In the genomic region with DNA sequence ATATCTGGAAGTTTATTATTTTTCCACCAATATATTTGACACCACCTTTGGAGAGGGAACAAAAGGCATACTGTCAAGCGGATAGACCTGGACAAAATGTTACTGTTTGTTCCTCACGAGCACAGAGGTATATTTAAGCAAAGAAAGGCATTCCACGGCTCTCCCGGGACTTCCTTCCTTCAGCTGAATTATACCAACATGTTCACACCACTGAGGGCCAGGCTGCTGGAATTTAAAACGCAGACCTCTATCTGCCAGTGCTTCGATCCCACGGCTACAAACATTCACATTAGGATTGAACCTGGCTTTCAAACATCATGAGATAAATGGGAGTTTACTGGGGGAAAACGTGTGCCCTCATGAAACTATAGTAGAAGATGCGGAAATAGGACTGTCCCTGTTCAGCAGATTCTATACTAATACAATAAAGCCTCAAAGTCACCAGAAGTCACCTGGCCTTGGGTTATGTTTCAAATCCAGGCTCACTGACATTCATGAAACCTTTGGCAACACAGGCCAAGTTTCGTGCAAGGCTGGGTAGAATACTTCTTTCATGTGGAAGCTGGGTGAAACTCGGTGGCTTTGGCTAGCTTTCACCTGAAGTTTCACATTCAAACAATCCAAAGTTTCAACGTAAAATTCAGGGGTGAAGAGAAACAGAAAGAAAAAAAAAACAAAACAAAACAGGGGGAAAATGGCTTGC, we compare ENCODE assay signal across 18 cellular contexts. TPM values are rescaled to one million over a fixed set of nuclear protein-coding genes. Genes with fewer than 3 reads are reported as not detected.
DNase-seq lines count a peak whose midpoint lies in the region; ATAC-seq, FAIRE-seq and TF ChIP-seq lines count a peak whose summit lies in the region.
"Had no signal": no experiment of that assay in that cellular context is flagged by ENCODE, and none has a peak within 500 bp of the region (broad histone marks: within the 10 kb centered on the region; RNA-seq: fewer than 3 reads in every experiment).

No MANE protein-coding gene starts in this region.

- H3K9me3 Mint-ChIP-seq in GM23338 (peaks cover 12% of the 10 kb centered on the region; the same call in 2 of the 3 replicates), astrocyte (ENCODE audit: unreplicated experiment) (no peaks in the 10 kb centered on the region)

- TF ChIP-seq POLR2A in HepG2 (IDR thresholded peaks at IDR 0.05; ENCODE audit: insufficient read depth in 1 of 2, low read depth in 2 of 2, low read length in 2 of 2) (no peak), gastrocnemius medialis (IDR thresholded peaks at IDR 0.05) (no peak)

- H4K20me1 ChIP-seq in GM23338 (replicated peaks; ENCODE audit: insufficient read depth) (no peaks in the 10 kb centered on the region), astrocyte (ENCODE audit: insufficient read depth, low read length) (no peaks in the 10 kb centered on the region), HepG2 (ENCODE audit: insufficient read depth, low read length) (no peaks in the 10 kb centered on the region)

- ATAC-seq in GM23338 (no peak), HepG2 (no peak), gastrocnemius medialis (no peak), left colon (no peak)
- ATAC-seq: natural killer cell; SK-N-SH treated with all-trans-retinoic acid at 6 μM for 48 hours; stimulated activated naive CD8-positive, alpha-beta T cell treated with anti-CD3 and anti-CD28 coated beads, Interleukin-15, Interleukin-2, amounts not matched to agents 100 U/mL and 50 U/mL, for 24 hours had no signal

- H2AFZ ChIP-seq in GM23338, result 0 out of 2 replicates have a peak overlapping the region, but pooled peaks have one; percentile 12
- no peak overlapping the region for H2AFZ ChIP-seq in astrocyte (ENCODE audit: low read depth, low read length)
- no peak overlapping the region for H2AFZ ChIP-seq in HepG2 (ENCODE audit: low read length)

- H3K4me1 ChIP-seq in GM23338 (ENCODE audit: insufficient read depth) (peaks cover 45% of the 10 kb centered on the region), astrocyte (ENCODE audit: insufficient read depth, low read length) (peaks cover 26% of the 10 kb centered on the region), HepG2 (ENCODE audit: insufficient read depth, low read length) (peaks cover 58% of the 10 kb centered on the region), gastrocnemius medialis (no peaks in the 10 kb centered on the region)

- 86% methylated on average over 12 of the region's 12 CpGs for WGBS in HepG2 (ENCODE audit: low lambda C conversion rate)

- no TSS peak for BruUV-seq in HepG2 (replicated peaks; lab: Mats Ljungman, UMichigan)

- H3K4me3 ChIP-seq in GM23338, result no peak overlapping the region
- no peak overlapping the region for H3K4me3 ChIP-seq in astrocyte (ENCODE audit: insufficient read depth, low read depth, low read length)
- H3K4me3 ChIP-seq in HepG2 (replicated peaks in 1 of 3; ENCODE audit: insufficient read depth in 1 of 3, low read depth in 2 of 3, low read length in 3 of 3), result no peak overlapping the region
- H3K4me3 ChIP-seq in gastrocnemius medialis, result peak overlapping the region in 1 of 4 donors; percentile 37

- TF ChIP-seq EP300 in HepG2 (IDR thresholded peaks at IDR 0.05; ENCODE audit: low read depth in 2 of 2, low read length in 2 of 2), result no peak
- no peak for TF ChIP-seq EP300 in HepG2 (CRISPR knock-in tag; IDR thresholded peaks at IDR 0.05; ENCODE audit: borderline replicate concordance)

- H3K27ac Mint-ChIP-seq in GM23338 (no peak overlapping the region), astrocyte (ENCODE audit: unreplicated experiment) (no peak overlapping the region)
- H3K27ac Mint-ChIP-seq: natural killer cell had no signal

- TF ChIP-seq CTCF in GM23338 (conservative IDR thresholded peaks at IDR 0.05; ENCODE audit: low read depth in 2 of 2), result no peak
- no peak for TF ChIP-seq CTCF in astrocyte (IDR thresholded peaks at IDR 0.05; ENCODE audit: insufficient read depth, low read depth, low read length)
- TF ChIP-seq CTCF in HepG2 (CRISPR knock-in tag; IDR thresholded peaks at IDR 0.05), result no peak
- TF ChIP-seq CTCF in gastrocnemius medialis (IDR thresholded peaks at IDR 0.05 in 4 of 5, conservative IDR thresholded peaks at IDR 0.05 in 1 of 5), result no peak

- POLR2A ChIA-PET in HepG2 (lab: Yijun Ruan, JAX), result interaction anchor here (1.3 to 5.0 kb wide), 3 partner anchors 38 to 60 kb away, joined by 3 to 57 read pairs (median 43); partner anchors contain the start of gene SORBS2

- 0 out of 2 replicates have a peak, but pooled peaks cover 7% of the 10 kb centered on the region for H3K79me2 ChIP-seq in GM23338 (replicated peaks; ENCODE audit: insufficient read depth)
- peaks cover 51% of the 10 kb centered on the region for H3K79me2 ChIP-seq in astrocyte (ENCODE audit: insufficient read depth, low read length)
- peaks cover 30% of the 10 kb centered on the region for H3K79me2 ChIP-seq in HepG2 (ENCODE audit: insufficient read depth, low read length)

- no peaks in the 10 kb centered on the region for H3K36me3 ChIP-seq in GM23338 (ENCODE audit: insufficient read depth)
- no peaks in the 10 kb centered on the region for H3K36me3 ChIP-seq in astrocyte (ENCODE audit: insufficient read depth, low read length)
- H3K36me3 ChIP-seq in HepG2 (replicated peaks in 1 of 2; ENCODE audit: control insufficient read depth in 1 of 2, insufficient read depth in 2 of 2, low read length in 2 of 2), result peaks cover 0 to 2% of the 10 kb centered on the region in 2 experiments; a peak in 1 of 5 replicates
- no peaks in the 10 kb centered on the region for H3K36me3 ChIP-seq in gastrocnemius medialis

- no peaks in the 10 kb centered on the region for H3K9me2 ChIP-seq in GM23338 (ENCODE audit: insufficient read depth)

- H3K4me1 Mint-ChIP-seq in GM23338 (peaks cover 45% of the 10 kb centered on the region), astrocyte (ENCODE audit: low read depth, unreplicated experiment) (peaks cover 26% of the 10 kb centered on the region)
- H3K4me1 Mint-ChIP-seq: natural killer cell had no signal

- no peak for TF ChIP-seq RAD21 in HepG2 (CRISPR knock-in tag; IDR thresholded peaks at IDR 0.05)

- no peaks in the 10 kb centered on the region; the same call in 1 of the 2 replicates for H3F3A ChIP-seq in GM23338 (replicated peaks; ENCODE audit: low read depth)

- no peaks in the 10 kb centered on the region for H3K9me3 ChIP-seq in astrocyte (ENCODE audit: insufficient read depth, low read depth, low read length)
- no peaks in the 10 kb centered on the region for H3K9me3 ChIP-seq in HepG2 (ENCODE audit: low read length)
- no peaks in the 10 kb centered on the region for H3K9me3 ChIP-seq in gastrocnemius medialis

- H3K4me2 ChIP-seq in GM23338 (peak overlapping the region; percentile 63), astrocyte (ENCODE audit: low read length) (peak overlapping the region; percentile 84), HepG2 (ENCODE audit: low read depth, low read length) (peak overlapping the region; percentile 25; the same call in 1 of the 2 replicates)

- no peak for DNase-seq in GM23338 (ENCODE audit: low spot score)
- DNase-seq in astrocyte (ENCODE audit: low read depth), result no peak
- no peak for DNase-seq in HepG2 (ENCODE audit: low spot score)
- DNase-seq in gastrocnemius medialis, result no peak
- DNase-seq in NCI-H1417 (lab: John Stamatoyannopoulos, UW), result no peak
- no peak for DNase-seq in left colon
- no peak for DNase-seq in A172 (ENCODE audit: low spot score)
- no peak for DNase-seq in HuH-7 (ENCODE audit: low spot score)
- DNase-seq: activated CD8-positive, alpha-beta memory T cell treated with anti-CD3 and anti-CD28 coated beads for 24 hours; activated effector memory CD4-positive, alpha-beta T cell treated with Interleukin-2 at 50 U/mL for 16 hours; IMR-90; natural killer cell; NCI-H1092 treated with DMSO at 0.1 percent for 48 hours; NCI-H345; stimulated activated naive CD8-positive, alpha-beta T cell treated with anti-CD3 and anti-CD28 coated beads, Interleukin-15, Interleukin-2, amounts not matched to agents 100 U/mL and 50 U/mL, for 24 hours had no signal

- intact Hi-C loops in HepG2 (cut with micrococcal nuclease; ENCODE audit: unreplicated experiment) (no loop called here), gastrocnemius medialis (cut with DNase I; ENCODE audit: low total_unique reads) (no loop called here), left colon (cut with DNase I, micrococcal nuclease) (no loop called here)

- FAIRE-seq in astrocyte (lab: Jason Lieb, UNC), result no peak
- FAIRE-seq in HepG2 (lab: Jason Lieb, UNC), result no peak
- FAIRE-seq: endometrium, small intestine had no signal

- no peaks in the 10 kb centered on the region for H3K27me3 ChIP-seq in GM23338 (ENCODE audit: insufficient read depth)
- H3K27me3 ChIP-seq in astrocyte (ENCODE audit: insufficient read depth, low read length), result no peaks in the 10 kb centered on the region
- H3K27me3 ChIP-seq in HepG2 (ENCODE audit: control insufficient read depth in 1 of 2, insufficient read depth in 2 of 2, low read length in 2 of 2), result no peaks in the 10 kb centered on the region
- no peaks in the 10 kb centered on the region for H3K27me3 ChIP-seq in gastrocnemius medialis

- in situ Hi-C loops in HepG2 (cut with HindIII; ENCODE audit: extremely low pct_ligation_motif_present, low pct_unique_long_range_greater_than_20kb) (no loop called here), gastrocnemius medialis (cut with MboI; ENCODE audit: low sequenced_read_pairs in 4 of 4) (no loop called here)

- H3K4me3 Mint-ChIP-seq in GM23338 (peak overlapping the region; percentile 71; the same call in 2 of the 3 replicates), astrocyte (ENCODE audit: unreplicated experiment) (peak overlapping the region; percentile 92)
- H3K4me3 Mint-ChIP-seq: natural killer cell had no signal

- H3K27ac ChIP-seq in GM23338 (ENCODE audit: low read depth), result no peak overlapping the region
- H3K27ac ChIP-seq in astrocyte (ENCODE audit: low read depth, low read length), result peak overlapping the region; percentile 46
- H3K27ac ChIP-seq in HepG2 (ENCODE audit: extremely low read length, insufficient read depth, low read length), result peak overlapping the region; percentile 96
- H3K27ac ChIP-seq in gastrocnemius medialis, result peak overlapping the region in 3 of 4 donors; percentile 44 to 67 (median 59)

- H3K36me3 Mint-ChIP-seq in GM23338 (ENCODE audit: low read depth), result peaks cover 35% of the 10 kb centered on the region
- peaks cover 9% of the 10 kb centered on the region for H3K36me3 Mint-ChIP-seq in astrocyte (ENCODE audit: low read depth, unreplicated experiment)
- H3K36me3 Mint-ChIP-seq: natural killer cell had no signal

- H3K27me3 Mint-ChIP-seq in GM23338 (ENCODE audit: insufficient read depth, low read depth, poor library complexity) (peaks cover 6% of the 10 kb centered on the region), astrocyte (ENCODE audit: low read depth, unreplicated experiment) (no peaks in the 10 kb centered on the region)

- H3K9ac ChIP-seq in astrocyte (ENCODE audit: low read length) (peak overlapping the region; percentile 89), HepG2 (ENCODE audit: insufficient read depth, low read depth, low read length) (no peak overlapping the region)

- CTCF ChIA-PET in HepG2 (lab: Yijun Ruan, JAX; ENCODE audit: low intra/inter-chr PET ratio, low total read pairs), result no interaction called here

RNA-seq across cellular contexts. Expression of gene SORBS2, which starts 39.5 kb away (rescaled TPM):
- 17.8 and 24.6 TPM in 2 replicates for total RNA-seq in GM23338 (2014; rRNA removed; shearing (Covaris generic))
- polyA plus RNA-seq in GM23338 (2016; fragmentation: Nextera tagmentation; extraction: Ambion mirVana), result 23.2 and 27.6 TPM in 2 replicates
- total RNA-seq in astrocyte, result 96.1 and 97.4 TPM in 2 replicates
- 25.0 and 29.0 TPM in 2 replicates for total RNA-seq in HepG2 (2016; rRNA removed; fragmentation: Illumina TruSeq; extraction: Trizol)
- total RNA-seq in HepG2 (2016; cell fraction: cytosol; rRNA removed; fragmentation: Illumina TruSeq; extraction: Trizol; ENCODE audit: low read depth), result 7.2 and 7.3 TPM in 2 replicates
- 26.0 and 26.2 TPM in 2 replicates for total RNA-seq in HepG2 (2016; cell fraction: insoluble cytoplasmic fraction; rRNA removed; fragmentation: Illumina TruSeq; extraction: Trizol)
- total RNA-seq in HepG2 (2016; cell fraction: membrane; rRNA removed; fragmentation: Illumina TruSeq; extraction: Trizol), result 12.8 and 16.4 TPM in 2 replicates
- 62.8 and 62.9 TPM in 2 replicates for total RNA-seq in HepG2 (2016; cell fraction: nucleus; rRNA removed; fragmentation: Illumina TruSeq; extraction: Trizol)
- 55.9 and 80.5 TPM in 2 replicates for polyA plus RNA-seq in HepG2 (2011; rRNA removed)
- polyA plus RNA-seq in HepG2 (2011; cell fraction: cytosol; rRNA removed), result 38.4 and 48.7 TPM in 2 replicates
- polyA plus RNA-seq in HepG2 (2011; cell fraction: nucleus; rRNA removed), result 61.7 and 83.9 TPM in 2 replicates
- 34.7 and 45.4 TPM in 2 replicates for polyA plus RNA-seq in HepG2 (2012)
- 1.7 and 2.6 TPM in 2 replicates for polyA plus RNA-seq in HepG2 (2016; cell fraction: cytosol; fragmentation: Illumina TruSeq; extraction: Trizol; ENCODE audit: low read depth)
- 29.6 and 32.7 TPM in 2 replicates for polyA plus RNA-seq in HepG2 (2016; cell fraction: insoluble cytoplasmic fraction; fragmentation: Illumina TruSeq; extraction: Trizol; ENCODE audit: low read depth)
- 9.9 and 11.6 TPM in 2 replicates for polyA plus RNA-seq in HepG2 (2016; cell fraction: membrane; fragmentation: Illumina TruSeq; extraction: Trizol; ENCODE audit: low read depth)
- polyA plus RNA-seq in HepG2 (2016; cell fraction: nucleus; fragmentation: Illumina TruSeq; extraction: Trizol; ENCODE audit: insufficient read depth, low read depth), result 27.2 and 29.5 TPM in 2 replicates
- 11.3 and 137 TPM in 2 replicates for polyA minus RNA-seq in HepG2 (2011; rRNA and poly(A)+ RNA removed; ENCODE audit: low replicate concordance)
- 39.1 and 42.7 TPM in 2 replicates for polyA minus RNA-seq in HepG2 (2011; cell fraction: cytosol; rRNA and poly(A)+ RNA removed)
- 166 and 180 TPM in 2 replicates for polyA minus RNA-seq in HepG2 (2011; cell fraction: nucleus; rRNA and poly(A)+ RNA removed)
- 10 to 100 TPM; 15.3 to 64.5 (median 17.4) TPM for total RNA-seq in gastrocnemius medialis
- total RNA-seq in left colon, result 10 to 100 TPM; 37.5 to 82.2 TPM
- total RNA-seq in A172 (2014; rRNA removed; shearing (Covaris generic)), result 9.3 and 14.2 TPM in 2 replicates
- polyA plus RNA-seq: IMR-90 had no signal

Comparison
In these comparisons a context has a peak if more than half of its experiments do, and no peak if none do; other contexts are left out.
1. H3K4me2 ChIP-seq: peak in every context shown above with its lines; median percentile 84 in astrocyte; 63 in GM23338; 25 in HepG2.